10 cellular contexts compared by ENCODE assay signal in genomic region chr9:129664664-129665007, GRCh38. TPM values are rescaled to one million over a fixed set of nuclear protein-coding genes. Genes with fewer than 3 reads are reported as not detected.
DNase-seq lines count a peak whose midpoint lies in the region; ATAC-seq, FAIRE-seq and TF ChIP-seq lines count a peak whose summit lies in the region.
"Had no signal": no experiment of that assay in that cellular context is flagged by ENCODE, and none has a peak within 500 bp of the region (broad histone marks: within the 10 kb centered on the region; RNA-seq: fewer than 3 reads in every experiment).

No MANE protein-coding gene starts in this region.

- H3K27me3 ChIP-seq in ascending aorta (no peaks in the 10 kb centered on the region), HepG2 (ENCODE audit: control insufficient read depth in 1 of 2, insufficient read depth in 2 of 2, low read length in 2 of 2) (peaks cover 16 to 49% of the 10 kb centered on the region in 2 experiments), thoracic aorta (replicated peaks; ENCODE audit: insufficient read depth) (no peaks in the 10 kb centered on the region)

- no peaks in the 10 kb centered on the region for H4K20me1 ChIP-seq in HepG2 (ENCODE audit: insufficient read depth, low read length)
- H4K20me1 ChIP-seq: BLaER1 treated with 17β-estradiol and CSF1 and Interleukin-3, amounts not matched to agents 10 nM and 100 nM had no signal

- H3K36me3 ChIP-seq in ascending aorta = no peaks in the 10 kb centered on the region
- H3K36me3 ChIP-seq in HepG2 (replicated peaks in 1 of 2; ENCODE audit: control insufficient read depth in 1 of 2, insufficient read depth in 2 of 2, low read length in 2 of 2) = no peaks in the 10 kb centered on the region
- no peaks in the 10 kb centered on the region for H3K36me3 ChIP-seq in thoracic aorta
- H3K36me3 ChIP-seq: BLaER1 treated with 17β-estradiol and CSF1 and Interleukin-3, amounts not matched to agents 10 nM and 100 nM; gastroesophageal sphincter had no signal

- POLR2A ChIA-PET in HepG2 (lab: Yijun Ruan, JAX) = no interaction called here

- in situ Hi-C loops in HepG2 (cut with HindIII; ENCODE audit: extremely low pct_ligation_motif_present, low pct_unique_long_range_greater_than_20kb) = no loop called here

- H3K9me3 Mint-ChIP-seq in activated T-cell treated with anti-CD3 and anti-CD28 coated beads, Interleukin-2, amount 50 U/mL, for 24 hours = no peaks in the 10 kb centered on the region

- TF ChIP-seq CTCF in ascending aorta (IDR thresholded peaks at IDR 0.05) = no peak
- TF ChIP-seq CTCF in HepG2 (CRISPR knock-in tag; IDR thresholded peaks at IDR 0.05) = no peak
- no peak for TF ChIP-seq CTCF in thoracic aorta (IDR thresholded peaks at IDR 0.05)
- no peak for TF ChIP-seq CTCF in GM10266 (IDR thresholded peaks at IDR 0.05; ENCODE audit: control insufficient read depth, insufficient read depth, low read depth, missing control alignments)

- TF ChIP-seq RAD21 in HepG2 (CRISPR knock-in tag; IDR thresholded peaks at IDR 0.05) = no peak

- H3K9ac ChIP-seq in HepG2 (ENCODE audit: insufficient read depth, low read depth, low read length) = no peak overlapping the region
- H3K9ac ChIP-seq: BLaER1 treated with 17β-estradiol and CSF1 and Interleukin-3, amounts not matched to agents 10 nM and 100 nM had no signal

- H3K9me3 ChIP-seq in ascending aorta (no peaks in the 10 kb centered on the region), HepG2 (ENCODE audit: low read length) (no peaks in the 10 kb centered on the region), thoracic aorta (no peaks in the 10 kb centered on the region)
- H3K9me3 ChIP-seq: BLaER1 treated with 17β-estradiol and CSF1 and Interleukin-3, amounts not matched to agents 10 nM and 100 nM; gastroesophageal sphincter had no signal

- H3K4me1 ChIP-seq in ascending aorta (peaks cover 0 to 23% of the 10 kb centered on the region in 2 donors), HepG2 (ENCODE audit: insufficient read depth, low read length) (no peaks in the 10 kb centered on the region), thoracic aorta (ENCODE audit: control insufficient read depth in 1 of 2, low read depth in 2 of 2) (peaks cover 18 to 25% of the 10 kb centered on the region in 2 donors)

- ATAC-seq in HepG2 (no peak; the same call in 2 of the 3 replicates), thoracic aorta (ENCODE audit: insufficient number of reproducible peaks, low FRiP score, low read depth) (no peak)

- H3K27me3 Mint-ChIP-seq in activated T-cell treated with anti-CD3 and anti-CD28 coated beads, Interleukin-2, amount 50 U/mL, for 24 hours = peaks cover 31% of the 10 kb centered on the region

- WGBS in HepG2 (ENCODE audit: low lambda C conversion rate) = 10% methylated on average over 8 of the region's 13 CpGs

- no peak for DNase-seq in activated T-cell treated with anti-CD3 and anti-CD28 coated beads, Interleukin-2, amount 50 U/mL, for 24 hours
- no peak for DNase-seq in activated T-cell treated with anti-CD3 and anti-CD28 coated beads, Interleukin-2, amount 50 U/mL, for 48 hours
- DNase-seq in ascending aorta (ENCODE audit: low spot score in 2 of 2) (no peak), HepG2 (ENCODE audit: low spot score) (no peak), thoracic aorta (ENCODE audit: low spot score) (no peak), pons (ENCODE audit: low spot score) (no peak), MV-4-11 (lab: John Stamatoyannopoulos, UW) (no peak), GM10266 (ENCODE audit: extremely low spot score) (no peak)

- no TSS peak for BruUV-seq in HepG2 (replicated peaks; lab: Mats Ljungman, UMichigan)

- H3K4me1 Mint-ChIP-seq in activated T-cell treated with anti-CD3 and anti-CD28 coated beads, Interleukin-2, amount 50 U/mL, for 24 hours (ENCODE audit: low read depth) = peaks cover 7% of the 10 kb centered on the region

- H3K4me3 Mint-ChIP-seq in activated T-cell treated with anti-CD3 and anti-CD28 coated beads, Interleukin-2, amount 50 U/mL, for 24 hours = peak overlapping the region; percentile 43

- TF ChIP-seq EP300 in HepG2 (IDR thresholded peaks at IDR 0.05; ENCODE audit: low read depth in 2 of 2, low read length in 2 of 2) = no peak
- no peak for TF ChIP-seq EP300 in HepG2 (CRISPR knock-in tag; IDR thresholded peaks at IDR 0.05; ENCODE audit: borderline replicate concordance)

- H3K4me3 ChIP-seq in ascending aorta (peak overlapping the region; percentile 59 to 76), HepG2 (replicated peaks in 1 of 3; ENCODE audit: insufficient read depth in 1 of 3, low read depth in 2 of 3, low read length in 3 of 3) (no peak overlapping the region), thoracic aorta (peak overlapping the region; percentile 85)

- no peak overlapping the region for H2AFZ ChIP-seq in HepG2 (ENCODE audit: low read length)

- intact Hi-C loops in ascending aorta (cut with DNase I) = loop anchor here (2.0 kb wide), 1 partner anchor 22 kb away; the partner anchor contains the start of gene ASB6
- intact Hi-C loops in HepG2 (cut with micrococcal nuclease; ENCODE audit: unreplicated experiment) = no loop called here

- CTCF ChIA-PET in HepG2 (lab: Yijun Ruan, JAX; ENCODE audit: low intra/inter-chr PET ratio, low total read pairs) = no interaction called here

- no peak overlapping the region for H3K27ac Mint-ChIP-seq in activated T-cell treated with anti-CD3 and anti-CD28 coated beads, Interleukin-2, amount 50 U/mL, for 24 hours

- no peak for FAIRE-seq in HepG2 (lab: Jason Lieb, UNC)

- no peak for TF ChIP-seq POLR2A in HepG2 (IDR thresholded peaks at IDR 0.05; ENCODE audit: insufficient read depth in 1 of 2, low read depth in 2 of 2, low read length in 2 of 2)

- H3K36me3 Mint-ChIP-seq in activated T-cell treated with anti-CD3 and anti-CD28 coated beads, Interleukin-2, amount 50 U/mL, for 24 hours (ENCODE audit: low read depth) = no peaks in the 10 kb centered on the region

- H3K79me2 ChIP-seq in HepG2 (ENCODE audit: insufficient read depth, low read length) = no peaks in the 10 kb centered on the region

- H3K4me2 ChIP-seq in HepG2 (ENCODE audit: low read depth, low read length) = no peak overlapping the region

- H3K27ac ChIP-seq in ascending aorta (peak overlapping the region; percentile 63 to 74), HepG2 (ENCODE audit: extremely low read length, insufficient read depth, low read length) (no peak overlapping the region), thoracic aorta (peak overlapping the region; percentile 42 to 57)
- H3K27ac ChIP-seq: BLaER1 treated with 17β-estradiol and CSF1 and Interleukin-3, amounts not matched to agents 10 nM and 100 nM had no signal

RNA-seq across cellular contexts. Expression of gene PRRX2, which starts 0.8 kb away (rescaled TPM):
- 112 TPM for total RNA-seq in ascending aorta
- not detected in 2 replicates for total RNA-seq in HepG2 (2016; rRNA removed; fragmentation: Illumina TruSeq; extraction: Trizol)
- not detected in 2 replicates for total RNA-seq in HepG2 (2016; cell fraction: cytosol; rRNA removed; fragmentation: Illumina TruSeq; extraction: Trizol; ENCODE audit: low read depth)
- total RNA-seq in HepG2 (2016; cell fraction: insoluble cytoplasmic fraction; rRNA removed; fragmentation: Illumina TruSeq; extraction: Trizol) = not detected in 2 replicates
- total RNA-seq in HepG2 (2016; cell fraction: membrane; rRNA removed; fragmentation: Illumina TruSeq; extraction: Trizol) = not detected in 2 replicates
- not detected in 2 replicates for total RNA-seq in HepG2 (2016; cell fraction: nucleus; rRNA removed; fragmentation: Illumina TruSeq; extraction: Trizol)
- polyA plus RNA-seq in HepG2 (2011; rRNA removed) = 0.05 TPM in 1 of 2 replicates, not detected in the other
- not detected in 2 replicates for polyA plus RNA-seq in HepG2 (2011; cell fraction: cytosol; rRNA removed)
- not detected in 2 replicates for polyA plus RNA-seq in HepG2 (2011; cell fraction: nucleus; rRNA removed)
- polyA plus RNA-seq in HepG2 (2012) = not detected in 2 replicates
- polyA plus RNA-seq in HepG2 (2016; cell fraction: cytosol; fragmentation: Illumina TruSeq; extraction: Trizol; ENCODE audit: low read depth) = not detected in 2 replicates
- not detected in 2 replicates for polyA plus RNA-seq in HepG2 (2016; cell fraction: insoluble cytoplasmic fraction; fragmentation: Illumina TruSeq; extraction: Trizol; ENCODE audit: low read depth)
- polyA plus RNA-seq in HepG2 (2016; cell fraction: membrane; fragmentation: Illumina TruSeq; extraction: Trizol; ENCODE audit: low read depth) = not detected in 2 replicates
- not detected in 2 replicates for polyA plus RNA-seq in HepG2 (2016; cell fraction: nucleus; fragmentation: Illumina TruSeq; extraction: Trizol; ENCODE audit: insufficient read depth, low read depth)
- not detected in 2 replicates for polyA minus RNA-seq in HepG2 (2011; rRNA and poly(A)+ RNA removed; ENCODE audit: low replicate concordance)
- not detected in 2 replicates for polyA minus RNA-seq in HepG2 (2011; cell fraction: cytosol; rRNA and poly(A)+ RNA removed)
- polyA minus RNA-seq in HepG2 (2011; cell fraction: nucleus; rRNA and poly(A)+ RNA removed) = not detected in 2 replicates
- total RNA-seq in thoracic aorta = 10 to 100 TPM; 42.0 to 66.1 TPM

RNA-seq across cellular contexts. Expression of gene ASB6, which starts 22.7 kb away (rescaled TPM):
- 29.7 TPM for total RNA-seq in ascending aorta
- 8.2 and 8.3 TPM in 2 replicates for total RNA-seq in HepG2 (2016; rRNA removed; fragmentation: Illumina TruSeq; extraction: Trizol)
- 1.6 and 1.8 TPM in 2 replicates for total RNA-seq in HepG2 (2016; cell fraction: cytosol; rRNA removed; fragmentation: Illumina TruSeq; extraction: Trizol; ENCODE audit: low read depth)
- 6.6 and 9.5 TPM in 2 replicates for total RNA-seq in HepG2 (2016; cell fraction: insoluble cytoplasmic fraction; rRNA removed; fragmentation: Illumina TruSeq; extraction: Trizol)
- total RNA-seq in HepG2 (2016; cell fraction: membrane; rRNA removed; fragmentation: Illumina TruSeq; extraction: Trizol) = 5.0 and 6.5 TPM in 2 replicates
- total RNA-seq in HepG2 (2016; cell fraction: nucleus; rRNA removed; fragmentation: Illumina TruSeq; extraction: Trizol) = 7.3 TPM in 2 replicates
- 8.4 and 10.8 TPM in 2 replicates for polyA plus RNA-seq in HepG2 (2011; rRNA removed)
- polyA plus RNA-seq in HepG2 (2011; cell fraction: cytosol; rRNA removed) = 6.1 and 7.8 TPM in 2 replicates
- 22.8 and 23.1 TPM in 2 replicates for polyA plus RNA-seq in HepG2 (2011; cell fraction: nucleus; rRNA removed)
- polyA plus RNA-seq in HepG2 (2012) = 4.2 and 5.8 TPM in 2 replicates
- polyA plus RNA-seq in HepG2 (2016; cell fraction: cytosol; fragmentation: Illumina TruSeq; extraction: Trizol; ENCODE audit: low read depth) = 1.0 and 1.8 TPM in 2 replicates
- polyA plus RNA-seq in HepG2 (2016; cell fraction: insoluble cytoplasmic fraction; fragmentation: Illumina TruSeq; extraction: Trizol; ENCODE audit: low read depth) = 7.0 and 8.8 TPM in 2 replicates
- polyA plus RNA-seq in HepG2 (2016; cell fraction: membrane; fragmentation: Illumina TruSeq; extraction: Trizol; ENCODE audit: low read depth) = 3.2 TPM in 2 replicates
- polyA plus RNA-seq in HepG2 (2016; cell fraction: nucleus; fragmentation: Illumina TruSeq; extraction: Trizol; ENCODE audit: insufficient read depth, low read depth) = 17.2 and 17.7 TPM in 2 replicates
- 10.0 and 29.3 TPM in 2 replicates for polyA minus RNA-seq in HepG2 (2011; rRNA and poly(A)+ RNA removed; ENCODE audit: low replicate concordance)
- 2.7 and 3.2 TPM in 2 replicates for polyA minus RNA-seq in HepG2 (2011; cell fraction: cytosol; rRNA and poly(A)+ RNA removed)
- 5.0 and 5.6 TPM in 2 replicates for polyA minus RNA-seq in HepG2 (2011; cell fraction: nucleus; rRNA and poly(A)+ RNA removed)
- total RNA-seq in thoracic aorta = 10 to 100 TPM; 23.0 to 31.0 TPM

RNA-seq across cellular contexts. Expression of gene NTMT1, which starts 38.7 kb away (rescaled TPM):
- total RNA-seq in ascending aorta (6.9 TPM), HepG2 (2016; rRNA removed; fragmentation: Illumina TruSeq; extraction: Trizol) (51.0 and 53.8 TPM in 2 replicates), thoracic aorta (10 to 100 TPM; 16.9 to 27.2 TPM)
- total RNA-seq in HepG2 (2016; cell fraction: cytosol; rRNA removed; fragmentation: Illumina TruSeq; extraction: Trizol; ENCODE audit: low read depth) = 18.8 and 21.6 TPM in 2 replicates
- 51.4 and 52.7 TPM in 2 replicates for total RNA-seq in HepG2 (2016; cell fraction: insoluble cytoplasmic fraction; rRNA removed; fragmentation: Illumina TruSeq; extraction: Trizol)
- total RNA-seq in HepG2 (2016; cell fraction: membrane; rRNA removed; fragmentation: Illumina TruSeq; extraction: Trizol) = 27.5 and 28.2 TPM in 2 replicates
- 24.5 and 26.0 TPM in 2 replicates for total RNA-seq in HepG2 (2016; cell fraction: nucleus; rRNA removed; fragmentation: Illumina TruSeq; extraction: Trizol)
- polyA plus RNA-seq in HepG2 (2011; rRNA removed) = 49.1 and 52.7 TPM in 2 replicates
- polyA plus RNA-seq in HepG2 (2011; cell fraction: cytosol; rRNA removed) = 51.6 and 54.5 TPM in 2 replicates
- 33.4 and 35.2 TPM in 2 replicates for polyA plus RNA-seq in HepG2 (2011; cell fraction: nucleus; rRNA removed)
- polyA plus RNA-seq in HepG2 (2012) = 25.7 and 35.9 TPM in 2 replicates
- polyA plus RNA-seq in HepG2 (2016; cell fraction: cytosol; fragmentation: Illumina TruSeq; extraction: Trizol; ENCODE audit: low read depth) = 25.5 and 33.2 TPM in 2 replicates
- polyA plus RNA-seq in HepG2 (2016; cell fraction: insoluble cytoplasmic fraction; fragmentation: Illumina TruSeq; extraction: Trizol; ENCODE audit: low read depth) = 70.9 and 81.2 TPM in 2 replicates
- polyA plus RNA-seq in HepG2 (2016; cell fraction: membrane; fragmentation: Illumina TruSeq; extraction: Trizol; ENCODE audit: low read depth) = 24.8 and 34.0 TPM in 2 replicates
- 54.6 and 61.5 TPM in 2 replicates for polyA plus RNA-seq in HepG2 (2016; cell fraction: nucleus; fragmentation: Illumina TruSeq; extraction: Trizol; ENCODE audit: insufficient read depth, low read depth)
- 26.8 and 119 TPM in 2 replicates for polyA minus RNA-seq in HepG2 (2011; rRNA and poly(A)+ RNA removed; ENCODE audit: low replicate concordance)
- 14.8 and 17.0 TPM in 2 replicates for polyA minus RNA-seq in HepG2 (2011; cell fraction: cytosol; rRNA and poly(A)+ RNA removed)
- 15.9 and 18.4 TPM in 2 replicates for polyA minus RNA-seq in HepG2 (2011; cell fraction: nucleus; rRNA and poly(A)+ RNA removed)

RNA-seq across cellular contexts. Expression of gene C9orf50, which starts 43.7 kb away (rescaled TPM):
- total RNA-seq in ascending aorta = not detected
- not detected in 2 replicates for total RNA-seq in HepG2 (2016; rRNA removed; fragmentation: Illumina TruSeq; extraction: Trizol)
- not detected in 2 replicates for total RNA-seq in HepG2 (2016; cell fraction: cytosol; rRNA removed; fragmentation: Illumina TruSeq; extraction: Trizol; ENCODE audit: low read depth)
- not detected in 2 replicates for total RNA-seq in HepG2 (2016; cell fraction: insoluble cytoplasmic fraction; rRNA removed; fragmentation: Illumina TruSeq; extraction: Trizol)
- not detected in 2 replicates for total RNA-seq in HepG2 (2016; cell fraction: membrane; rRNA removed; fragmentation: Illumina TruSeq; extraction: Trizol)
- total RNA-seq in HepG2 (2016; cell fraction: nucleus; rRNA removed; fragmentation: Illumina TruSeq; extraction: Trizol) = not detected in 2 replicates
- not detected in 2 replicates for polyA plus RNA-seq in HepG2 (2011; rRNA removed)
- not detected in 2 replicates for polyA plus RNA-seq in HepG2 (2011; cell fraction: cytosol; rRNA removed)
- 0.10 TPM in 1 of 2 replicates, not detected in the other for polyA plus RNA-seq in HepG2 (2011; cell fraction: nucleus; rRNA removed)
- polyA plus RNA-seq in HepG2 (2012) = not detected in 2 replicates
- polyA plus RNA-seq in HepG2 (2016; cell fraction: cytosol; fragmentation: Illumina TruSeq; extraction: Trizol; ENCODE audit: low read depth) = not detected in 2 replicates
- polyA plus RNA-seq in HepG2 (2016; cell fraction: insoluble cytoplasmic fraction; fragmentation: Illumina TruSeq; extraction: Trizol; ENCODE audit: low read depth) = not detected in 2 replicates
- polyA plus RNA-seq in HepG2 (2016; cell fraction: membrane; fragmentation: Illumina TruSeq; extraction: Trizol; ENCODE audit: low read depth) = not detected in 2 replicates
- polyA plus RNA-seq in HepG2 (2016; cell fraction: nucleus; fragmentation: Illumina TruSeq; extraction: Trizol; ENCODE audit: insufficient read depth, low read depth) = not detected in 2 replicates
- not detected in 2 replicates for polyA minus RNA-seq in HepG2 (2011; rRNA and poly(A)+ RNA removed; ENCODE audit: low replicate concordance)
- polyA minus RNA-seq in HepG2 (2011; cell fraction: cytosol; rRNA and poly(A)+ RNA removed) = not detected in 2 replicates
- polyA minus RNA-seq in HepG2 (2011; cell fraction: nucleus; rRNA and poly(A)+ RNA removed) = not detected in 2 replicates
- not detected for total RNA-seq in thoracic aorta

Comparison
In these comparisons a context has a peak if more than half of its experiments do, and no peak if none do; other contexts are left out.
1. H3K4me3 ChIP-seq: peak in ascending aorta (2 of 2) and thoracic aorta (single experiment); none in HepG2 (0 of 3).
2. RNA of gene PRRX2, which starts 0.8 kb away (total RNA-seq): 112 TPM in ascending aorta (single experiment) and 42.0 to 66.1 TPM in thoracic aorta; not detected in HepG2; every median in the first group is over 10 times any median in the second.